8 cellular contexts compared by ENCODE assay signal in genomic region chr16:2223375-2224182, GRCh38. TPM values are rescaled to one million over a fixed set of nuclear protein-coding genes. Genes with fewer than 3 reads are reported as not detected.
DNase-seq lines count a peak whose midpoint lies in the region; ATAC-seq, FAIRE-seq and TF ChIP-seq lines count a peak whose summit lies in the region.

Gene E4F1, plus strand, starts transcription at chr16:2223591. Its CDS starts 23 bp downstream, at chr16:2223614.

- H3K36me3 ChIP-seq in KMS-11 (ENCODE audit: insufficient read depth) = no peaks in the 10 kb centered on the region
- peaks cover 0 to 22% (median 20%) of the 10 kb centered on the region in 4 donors for H3K36me3 ChIP-seq in esophagus muscularis mucosa

- no peak for TF ChIP-seq EP300 in esophagus muscularis mucosa (IDR thresholded peaks at IDR 0.05)

- H3K4me3 ChIP-seq in KMS-11 (IDR thresholded peaks at IDR 0.05; ENCODE audit: insufficient read depth, low read depth, low read length) (no peak within 1 kb of the TSS), esophagus muscularis mucosa (peak within 1 kb of the TSS; percentile 75 to 93 (median 84))

- peak within 1 kb of the TSS; percentile 57 for H3K27ac Mint-ChIP-seq in activated T-cell treated with anti-CD3 and anti-CD28 coated beads, Interleukin-2, amount 50 U/mL, for 72 hours

- no peaks in the 10 kb centered on the region for H3K9me3 ChIP-seq in esophagus muscularis mucosa

- peak; percentile 95 for ATAC-seq in GM21737 (IDR thresholded peaks at IDR 0.05; ENCODE audit: unreplicated experiment)
- peak; percentile 98 for ATAC-seq in activated T-cell treated with anti-CD3 and anti-CD28 coated beads, Interleukin-2, amount 50 U/mL, for 72 hours (replicated peaks in 1 of 2)

- H3K9me3 Mint-ChIP-seq in activated T-cell treated with anti-CD3 and anti-CD28 coated beads, Interleukin-2, amount 50 U/mL, for 72 hours = no peaks in the 10 kb centered on the region

- no peaks in the 10 kb centered on the region for H3K27me3 Mint-ChIP-seq in activated T-cell treated with anti-CD3 and anti-CD28 coated beads, Interleukin-2, amount 50 U/mL, for 72 hours (ENCODE audit: low read depth)

- intact Hi-C loops in esophagus muscularis mucosa (cut with DNase I) = no loop called here

- H3K9ac ChIP-seq in KMS-11 = peak within 1 kb of the TSS; percentile 88

- WGBS in esophagus muscularis mucosa = 0% methylated on average over 4 of the region's 83 CpGs

- TF ChIP-seq POLR2A in esophagus muscularis mucosa (IDR thresholded peaks at IDR 0.05; ENCODE audit: low read depth) = peak; percentile 90

- H3K4me1 Mint-ChIP-seq in activated T-cell treated with anti-CD3 and anti-CD28 coated beads, Interleukin-2, amount 50 U/mL, for 72 hours (ENCODE audit: low read depth) = peaks cover 18% of the 10 kb centered on the region

- H3K4me3 Mint-ChIP-seq in activated T-cell treated with anti-CD3 and anti-CD28 coated beads, Interleukin-2, amount 50 U/mL, for 72 hours = peak within 1 kb of the TSS; percentile 87 to 91

- H3K4me1 ChIP-seq in KMS-11 (ENCODE audit: low read depth, poor library complexity, severe bottlenecking) = peaks cover 16% of the 10 kb centered on the region
- H3K4me1 ChIP-seq in esophagus muscularis mucosa = peaks cover 28 to 41% (median 38%) of the 10 kb centered on the region in 4 donors

- peaks cover 48% of the 10 kb centered on the region for H3K79me2 ChIP-seq in KMS-11 (ENCODE audit: insufficient read depth, low read depth)

- H2AFZ ChIP-seq in KMS-11 (ENCODE audit: low read depth) = peak within 1 kb of the TSS; percentile 75

- H3K36me3 Mint-ChIP-seq in activated T-cell treated with anti-CD3 and anti-CD28 coated beads, Interleukin-2, amount 50 U/mL, for 72 hours (ENCODE audit: insufficient read depth in 2 of 2) = no peaks in the 10 kb centered on the region

- peak within 1 kb of the TSS; percentile 53 for H3K27ac ChIP-seq in KMS-11
- peak within 1 kb of the TSS; percentile 86 to 90 (median 87) for H3K27ac ChIP-seq in esophagus muscularis mucosa (replicated peaks in 1 of 4)

- no peaks in the 10 kb centered on the region for H4K20me1 ChIP-seq in KMS-11 (ENCODE audit: insufficient read depth)

- H3K27me3 ChIP-seq in KMS-11 (ENCODE audit: insufficient read depth, low read depth) (no peaks in the 10 kb centered on the region), esophagus muscularis mucosa (no peaks in the 10 kb centered on the region)

- peak; percentile 75 for FAIRE-seq in RCC 7860 (lab: Jason Lieb, UNC)

- DNase-seq in DMS53 treated with DMSO at 0.1 percent for 48 hours (lab: John Stamatoyannopoulos, UW; ENCODE audit: unreplicated experiment) = peak; percentile 96
- DNase-seq in RCC 7860 (ENCODE audit: low spot score) = peak; percentile 96
- DNase-seq in activated T-cell treated with anti-CD3 and anti-CD28 coated beads, Interleukin-2, amount 50 U/mL, for 72 hours = peak; percentile 100
- DNase-seq in esophagus muscularis mucosa (ENCODE audit: extremely low spot score) = peak; percentile 100
- DNase-seq in myocyte (ENCODE audit: low read depth) = peak; percentile 100
- DNase-seq in stimulated activated CD8-positive, alpha-beta memory T cell treated with anti-CD3 and anti-CD28 coated beads, Interleukin-7, amount 100 ng/mL, for 48 hours (ENCODE audit: extremely low read depth in 1 of 2, low read depth in 1 of 2) = peak; percentile 99 to 100

- TF ChIP-seq CTCF in KMS-11 (conservative IDR thresholded peaks at IDR 0.05; ENCODE audit: low read depth, low read length) (no peak), esophagus muscularis mucosa (IDR thresholded peaks at IDR 0.05) (peak in 2 of 3 experiments; percentile 5 to 24)

- H3K4me2 ChIP-seq in KMS-11 = peak within 1 kb of the TSS; percentile 99

RNA-seq across cellular contexts. Expression of gene E4F1, which starts in this region (rescaled TPM):
- total RNA-seq in activated T-cell treated with anti-CD3 and anti-CD28 coated beads, Interleukin-2, amount 50 U/mL, for 72 hours = 10 to 100 TPM; 22.1 to 24.3 TPM
- 10 to 100 TPM; 19.1 to 39.7 (median 28.5) TPM for total RNA-seq in esophagus muscularis mucosa
- total RNA-seq in myocyte = 33.6 and 35.3 TPM in 2 replicates
- polyA plus RNA-seq in myocyte (2012) = 17.0 TPM
